Comparison of ENCODE assay signal across 8 cellular contexts in genomic region chr1:205918955-205919746, GRCh38. TPM values are rescaled to one million over a fixed set of nuclear protein-coding genes. Genes with fewer than 3 reads are reported as not detected.
A peak's percentile ranks its signal among the peaks of the same experiment; 100 is the strongest.
DNase-seq lines count a peak whose midpoint lies in the region; ATAC-seq and TF ChIP-seq lines count a peak whose summit lies in the region.

No MANE protein-coding gene starts in this region.

- no peaks in the 10 kb centered on the region for H3K27me3 ChIP-seq in effector memory CD4-positive, alpha-beta T cell (replicated peaks; ENCODE audit: control insufficient read depth, insufficient read depth, low read length, poor library complexity, severe bottlenecking)
- no peaks in the 10 kb centered on the region for H3K27me3 ChIP-seq in mesenchymal stem cell (ENCODE audit: control insufficient read depth in 1 of 2, insufficient read depth in 1 of 2, low read length in 2 of 2)

- H3K18ac ChIP-seq in mesenchymal stem cell (ENCODE audit: low read depth in 1 of 2, low read length in 2 of 2): no peak overlapping the region

- CTCF ChIA-PET in activated CD8-positive, alpha-beta T cell treated with anti-CD3 and anti-CD28 coated beads for 36 hours (lab: Charles Lee): interaction anchor here (0.5 to 12.3 kb wide), 38 partner anchors 8 to 261 kb away, joined by 3 to 260 read pairs (median 3); no protein-coding TSS in a partner anchor

- ATAC-seq in HG03565 (IDR thresholded peaks at IDR 0.05; ENCODE audit: unreplicated experiment) (peak; percentile 41), HG03135 (IDR thresholded peaks at IDR 0.05; ENCODE audit: unreplicated experiment) (no peak)
- peak; percentile 95 for ATAC-seq in activated CD8-positive, alpha-beta T cell treated with anti-CD3 and anti-CD28 coated beads for 36 hours

- H3K36me3 Mint-ChIP-seq in activated CD8-positive, alpha-beta T cell treated with anti-CD3 and anti-CD28 coated beads for 36 hours (ENCODE audit: low read depth): no peaks in the 10 kb centered on the region

- H4K91ac ChIP-seq in mesenchymal stem cell (ENCODE audit: low read length): no peak overlapping the region

- H3K9me3 ChIP-seq in effector memory CD4-positive, alpha-beta T cell (ENCODE audit: control insufficient read depth, low read length): no peaks in the 10 kb centered on the region
- no peaks in the 10 kb centered on the region for H3K9me3 ChIP-seq in mesenchymal stem cell (ENCODE audit: control insufficient read depth, low read length)

- H4K8ac ChIP-seq in mesenchymal stem cell (ENCODE audit: low read length): no peak overlapping the region

- H3K4me3 ChIP-seq in effector memory CD4-positive, alpha-beta T cell (ENCODE audit: insufficient read depth, low read depth, low read length, poor library complexity, severe bottlenecking): no peak overlapping the region
- no peak overlapping the region for H3K4me3 ChIP-seq in mesenchymal stem cell (ENCODE audit: insufficient read depth in 1 of 2, low read depth in 1 of 2, low read length in 2 of 2)

- no peak overlapping the region for H3K9ac ChIP-seq in mesenchymal stem cell (ENCODE audit: low read length)

- H2AK5ac ChIP-seq in mesenchymal stem cell (ENCODE audit: low read length, severe bottlenecking): no peak overlapping the region

- no peak overlapping the region for H3K14ac ChIP-seq in mesenchymal stem cell (ENCODE audit: low read length in 2 of 2)

- 57% methylated on average over 6 of the region's 8 CpGs for WGBS in mesenchymal stem cell

- no peak overlapping the region for H3K4ac ChIP-seq in mesenchymal stem cell (ENCODE audit: low read depth in 1 of 2, low read length in 2 of 2)

- no peak overlapping the region for H3K27ac ChIP-seq in effector memory CD4-positive, alpha-beta T cell (ENCODE audit: insufficient read depth, low read length, poor library complexity, severe bottlenecking)
- no peak overlapping the region for H3K27ac ChIP-seq in mesenchymal stem cell (ENCODE audit: low read length, poor library complexity, severe bottlenecking)

- H3K27ac Mint-ChIP-seq in activated CD8-positive, alpha-beta T cell treated with anti-CD3 and anti-CD28 coated beads for 36 hours: no peak overlapping the region

- no peak overlapping the region for H3K23ac ChIP-seq in mesenchymal stem cell (ENCODE audit: low read length in 2 of 2)

- no peaks in the 10 kb centered on the region for H3K9me3 Mint-ChIP-seq in activated CD8-positive, alpha-beta T cell treated with anti-CD3 and anti-CD28 coated beads for 36 hours

- H3K36me3 ChIP-seq in effector memory CD4-positive, alpha-beta T cell (ENCODE audit: control insufficient read depth, insufficient read depth, low read length): no peaks in the 10 kb centered on the region
- no peaks in the 10 kb centered on the region for H3K36me3 ChIP-seq in mesenchymal stem cell (ENCODE audit: control insufficient read depth in 1 of 2, insufficient read depth in 2 of 2, low read depth in 1 of 2, low read length in 2 of 2)

- no peaks in the 10 kb centered on the region for H3K4me1 ChIP-seq in effector memory CD4-positive, alpha-beta T cell (ENCODE audit: control insufficient read depth, insufficient read depth, low read length, poor library complexity, severe bottlenecking)
- H3K4me1 ChIP-seq in mesenchymal stem cell (ENCODE audit: control insufficient read depth, insufficient read depth, low read depth, low read length): peaks cover 2% of the 10 kb centered on the region

- intact Hi-C loops in activated CD8-positive, alpha-beta T cell treated with anti-CD3 and anti-CD28 coated beads for 36 hours (cut with micrococcal nuclease): loop anchor here (1.0 to 5.0 kb wide), 2 partner anchors 58 to 188 kb away; no protein-coding TSS in a partner anchor

- peak; percentile 84 for TF ChIP-seq CTCF in activated CD8-positive, alpha-beta T cell treated with anti-CD3 and anti-CD28 coated beads for 36 hours (IDR thresholded peaks at IDR 0.05)

- DNase-seq in DMS 273 (lab: John Stamatoyannopoulos, UW; ENCODE audit: unreplicated experiment): peak; percentile 89
- peak; percentile 80 for DNase-seq in NCI-H82 treated with DMSO at 0.1 percent for 48 hours (lab: John Stamatoyannopoulos, UW; ENCODE audit: unreplicated experiment)
- DNase-seq in activated CD8-positive, alpha-beta T cell treated with anti-CD3 and anti-CD28 coated beads for 36 hours: peak; percentile 88
- DNase-seq in effector memory CD4-positive, alpha-beta T cell: peak; percentile 12 to 46 (median 17)
- DNase-seq in mesenchymal stem cell: peak; percentile 76
- peak; percentile 55 for DNase-seq in stimulated activated CD8-positive, alpha-beta memory T cell treated with anti-CD3 and anti-CD28 coated beads, Interleukin-15, amount 100 ng/mL, for 24 hours (ENCODE audit: low read depth)

- no peak overlapping the region for H2BK120ac ChIP-seq in mesenchymal stem cell (ENCODE audit: low read depth, low read length)

- no peaks in the 10 kb centered on the region for H3K27me3 Mint-ChIP-seq in activated CD8-positive, alpha-beta T cell treated with anti-CD3 and anti-CD28 coated beads for 36 hours

- H3K4me3 Mint-ChIP-seq in activated CD8-positive, alpha-beta T cell treated with anti-CD3 and anti-CD28 coated beads for 36 hours: no peak overlapping the region

- H3K4me1 Mint-ChIP-seq in activated CD8-positive, alpha-beta T cell treated with anti-CD3 and anti-CD28 coated beads for 36 hours (ENCODE audit: low read depth): no peaks in the 10 kb centered on the region

- no peak overlapping the region for H2AFZ ChIP-seq in mesenchymal stem cell (ENCODE audit: low read depth, low read length)

- no peaks in the 10 kb centered on the region for H3K79me1 ChIP-seq in mesenchymal stem cell (replicated peaks; ENCODE audit: low read length, poor library complexity, severe bottlenecking)

- H2BK12ac ChIP-seq in mesenchymal stem cell (ENCODE audit: low read length in 2 of 2): no peak overlapping the region

- no peak overlapping the region for H2BK15ac ChIP-seq in mesenchymal stem cell (ENCODE audit: low read depth, poor library complexity, severe bottlenecking)

- no peak overlapping the region for H2BK5ac ChIP-seq in mesenchymal stem cell (ENCODE audit: low read depth, low read length, poor library complexity, severe bottlenecking)

- no peak overlapping the region for H3K4me2 ChIP-seq in mesenchymal stem cell (ENCODE audit: low read length, poor library complexity, severe bottlenecking)

- POLR2A ChIA-PET in activated CD8-positive, alpha-beta T cell treated with anti-CD3 and anti-CD28 coated beads for 36 hours (lab: Charles Lee): interaction anchor here (0.6 kb wide), 1 partner anchor 510 kb away, joined by 5 read pairs; no protein-coding TSS in a partner anchor

RNA-seq across cellular contexts. Expression of gene SLC26A9, which starts 24.1 kb away (rescaled TPM):
- not detected for total RNA-seq in activated CD8-positive, alpha-beta T cell treated with anti-CD3 and anti-CD28 coated beads for 36 hours
- not detected for polyA plus RNA-seq in mesenchymal stem cell (2013, experiment 1 of 2)
- polyA plus RNA-seq in mesenchymal stem cell (2013, experiment 2 of 2): not detected

Comparison
In these comparisons a context has a peak if more than half of its experiments do, and no peak if none do; other contexts are left out.
1. DNase-seq: peak in every context shown above with its lines; median percentile 89 in DMS 273; 88 in activated CD8-positive, alpha-beta T cell treated with anti-CD3 and anti-CD28 coated beads for 36 hours; 80 in NCI-H82 treated with DMSO at 0.1 percent for 48 hours; 76 in mesenchymal stem cell; 55 in stimulated activated CD8-positive, alpha-beta memory T cell treated with anti-CD3 and anti-CD28 coated beads, Interleukin-15, amount 100 ng/mL, for 24 hours; 17 in effector memory CD4-positive, alpha-beta T cell.